Comparison of ENCODE assay signal across 8 cellular contexts in the genomic region with DNA sequence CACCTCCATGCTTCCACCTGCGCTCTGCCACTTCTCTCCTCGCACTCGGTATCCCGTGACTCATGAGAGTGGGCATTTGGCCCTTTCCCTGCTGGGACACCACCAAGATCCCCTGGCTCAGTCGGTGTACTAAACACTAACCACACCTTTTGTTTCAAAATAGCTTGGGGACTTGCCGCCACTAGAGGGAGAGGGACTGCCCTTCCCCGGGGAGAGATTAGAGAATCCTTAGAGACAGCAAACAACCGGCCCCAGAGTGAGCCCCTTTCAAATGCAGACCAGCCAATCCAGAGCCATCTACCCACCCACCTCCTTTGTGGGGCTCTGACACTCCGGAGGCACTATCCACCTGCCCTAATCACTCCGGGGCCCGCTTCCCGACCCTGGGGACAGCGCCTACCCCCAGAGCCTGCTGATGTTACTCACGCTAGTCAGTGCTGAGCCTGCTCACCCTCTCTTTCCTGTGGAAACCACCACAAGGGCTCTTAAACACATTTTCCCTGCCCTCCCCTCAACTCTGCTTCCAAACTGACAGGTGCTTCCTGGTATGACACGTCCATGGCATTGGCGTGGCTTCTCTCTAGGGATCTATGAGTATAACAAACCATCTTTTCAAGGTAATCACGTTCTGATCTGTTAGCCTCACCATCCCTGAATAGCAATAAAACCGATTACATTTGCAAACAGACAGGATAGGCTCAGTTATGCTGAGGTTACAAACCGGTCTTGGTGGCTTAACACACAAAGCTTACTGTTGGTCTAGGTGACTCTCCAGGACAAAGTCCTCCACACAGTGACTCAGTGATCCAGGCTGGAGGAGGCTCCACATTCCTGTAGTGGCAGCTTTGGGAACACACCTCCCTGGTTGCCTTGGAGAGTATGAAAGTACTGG.
DNase-seq lines count a peak whose midpoint lies in the region; ATAC-seq and TF ChIP-seq lines count a peak whose summit lies in the region.

No MANE protein-coding gene starts in this region.

- no peak overlapping the region for H2BK5ac ChIP-seq in mesenchymal stem cell (ENCODE audit: low read depth, low read length, poor library complexity, severe bottlenecking)

- H3K23ac ChIP-seq in mesenchymal stem cell (ENCODE audit: low read length in 2 of 2), result no peak overlapping the region

- H3K4me3 ChIP-seq in NT2/D1 (ENCODE audit: insufficient read length, low read depth), result no peak overlapping the region
- H3K4me3 ChIP-seq in lower leg skin (ENCODE audit: low read depth, poor library complexity, severe bottlenecking), result no peak overlapping the region
- no peak overlapping the region for H3K4me3 ChIP-seq in mesenchymal stem cell (ENCODE audit: insufficient read depth in 1 of 2, low read depth in 1 of 2, low read length in 2 of 2)

- no peak overlapping the region for H3K4ac ChIP-seq in mesenchymal stem cell (ENCODE audit: low read depth in 1 of 2, low read length in 2 of 2)

- DNase-seq in GM10266 (ENCODE audit: extremely low spot score) (peak; percentile 70), NT2/D1 (ENCODE audit: low read depth, low spot score) (peak; percentile 90), T47D (ENCODE audit: low read depth in 1 of 2, low spot score in 1 of 2) (peak; percentile 28 to 42), lower leg skin (ENCODE audit: low spot score in 2 of 2) (peak; percentile 10 to 83), mesenchymal stem cell (no peak), C1 segment of cervical spinal cord (lab: John Stamatoyannopoulos, UW) (no peak)
- DNase-seq in effector CD8-positive, alpha-beta T cell (lab: John Stamatoyannopoulos, UW), result no peak

- H3K14ac ChIP-seq in mesenchymal stem cell (ENCODE audit: low read length in 2 of 2), result no peak overlapping the region

- H2BK15ac ChIP-seq in mesenchymal stem cell (ENCODE audit: low read depth, poor library complexity, severe bottlenecking), result no peak overlapping the region

- H3K79me1 ChIP-seq in mesenchymal stem cell (replicated peaks; ENCODE audit: low read length, poor library complexity, severe bottlenecking), result no peaks in the 10 kb centered on the region

- in situ Hi-C loops in T47D (cut with HindIII; ENCODE audit: low pct_unique_long_range_greater_than_20kb, low sequenced_read_pairs), result no loop called here

- peaks cover 15% of the 10 kb centered on the region for H3K4me1 ChIP-seq in NT2/D1 (ENCODE audit: insufficient read depth, insufficient read length)
- no peaks in the 10 kb centered on the region for H3K4me1 ChIP-seq in mesenchymal stem cell (ENCODE audit: control insufficient read depth, insufficient read depth, low read depth, low read length)

- H4K91ac ChIP-seq in mesenchymal stem cell (ENCODE audit: low read length), result no peak overlapping the region

- H3K27ac ChIP-seq in mesenchymal stem cell (ENCODE audit: low read length, poor library complexity, severe bottlenecking), result no peak overlapping the region

- no peak overlapping the region for H4K8ac ChIP-seq in mesenchymal stem cell (ENCODE audit: low read length)

- whole genome bisulfite sequencing in lower leg skin, 2 donors, result 23 to 25% methylated on average over 18 to 19 of the region's 19 CpGs
- 28% methylated on average over 19 of the region's 19 CpGs for WGBS in mesenchymal stem cell

- intact Hi-C loops in lower leg skin (cut with DNase I; ENCODE audit: low total_unique reads), result no loop called here

- H2BK120ac ChIP-seq in mesenchymal stem cell (ENCODE audit: low read depth, low read length), result no peak overlapping the region

- TF ChIP-seq CTCF in GM10266 (IDR thresholded peaks at IDR 0.05; ENCODE audit: control insufficient read depth, insufficient read depth, low read depth, missing control alignments), result peak; percentile 51
- no peak for TF ChIP-seq CTCF in lower leg skin (IDR thresholded peaks at IDR 0.05)

- H2AFZ ChIP-seq in mesenchymal stem cell (ENCODE audit: low read depth, low read length), result no peak overlapping the region

- no peak overlapping the region for H3K18ac ChIP-seq in mesenchymal stem cell (ENCODE audit: low read depth in 1 of 2, low read length in 2 of 2)

- H3K9ac ChIP-seq in NT2/D1 (ENCODE audit: insufficient read length, low read depth), result peak overlapping the region; percentile 13
- no peak overlapping the region for H3K9ac ChIP-seq in mesenchymal stem cell (ENCODE audit: low read length)

- H2BK12ac ChIP-seq in mesenchymal stem cell (ENCODE audit: low read length in 2 of 2), result no peak overlapping the region

- H3K27me3 ChIP-seq in NT2/D1 (ENCODE audit: insufficient read depth, insufficient read length), result peaks cover 25% of the 10 kb centered on the region
- H3K27me3 ChIP-seq in mesenchymal stem cell (ENCODE audit: control insufficient read depth in 1 of 2, insufficient read depth in 1 of 2, low read length in 2 of 2), result peaks cover 32 to 55% of the 10 kb centered on the region in 2 experiments

- no peak overlapping the region for H2AK5ac ChIP-seq in mesenchymal stem cell (ENCODE audit: low read length, severe bottlenecking)

- ATAC-seq in HG03432 (IDR thresholded peaks at IDR 0.05; ENCODE audit: unreplicated experiment), result peak; percentile 63

- H3K36me3 ChIP-seq in NT2/D1 (ENCODE audit: insufficient read depth, insufficient read length, low read length), result no peaks in the 10 kb centered on the region
- H3K36me3 ChIP-seq in mesenchymal stem cell (ENCODE audit: control insufficient read depth in 1 of 2, insufficient read depth in 2 of 2, low read depth in 1 of 2, low read length in 2 of 2), result no peaks in the 10 kb centered on the region

- H3K9me3 ChIP-seq in NT2/D1 (ENCODE audit: insufficient read depth, low read length) (no peaks in the 10 kb centered on the region), mesenchymal stem cell (ENCODE audit: control insufficient read depth, low read length) (peaks cover 9% of the 10 kb centered on the region)

- no peak overlapping the region for H3K4me2 ChIP-seq in mesenchymal stem cell (ENCODE audit: low read length, poor library complexity, severe bottlenecking)

- no peak for TF ChIP-seq POLR2A in lower leg skin (IDR thresholded peaks at IDR 0.05)

Comparison
In these comparisons a context has a peak if more than half of its experiments do, and no peak if none do; other contexts are left out.
1. DNase-seq: peak in GM10266 (single experiment), NT2/D1 (single experiment), T47D (2 of 2) and lower leg skin (2 of 2); none in mesenchymal stem cell (single experiment), effector CD8-positive, alpha-beta T cell (single experiment) and C1 segment of cervical spinal cord (0 of 14).